In genomic region chr6:24719125-24719931, GRCh38 we compare ENCODE assay signal across 8 cellular contexts. TPM values are rescaled to one million over a fixed set of nuclear protein-coding genes. Genes with fewer than 3 reads are reported as not detected.
DNase-seq lines count a peak whose midpoint lies in the region; ATAC-seq and TF ChIP-seq lines count a peak whose summit lies in the region.

C6orf62 (minus strand) TSS chr6:24719154; CDS start chr6:24718668, 486 bp downstream.

- peak within 1 kb of the TSS; percentile 100 for H3K9ac ChIP-seq in rectal smooth muscle tissue (ENCODE audit: low read length)

- H3K9me3 ChIP-seq in DOHH2 (ENCODE audit: control insufficient read depth, insufficient read depth, low read length) = no peaks in the 10 kb centered on the region
- H3K9me3 ChIP-seq in left ventricle myocardium inferior (replicated peaks) = no peaks in the 10 kb centered on the region

- peak within 1 kb of the TSS; percentile 97 for H3K4me3 Mint-ChIP-seq in activated naive CD8-positive, alpha-beta T cell treated with anti-CD3 and anti-CD28 coated beads, Interleukin-2, amount 50 U/mL, for 24 hours

- H3K4me1 Mint-ChIP-seq in activated naive CD8-positive, alpha-beta T cell treated with anti-CD3 and anti-CD28 coated beads, Interleukin-2, amount 50 U/mL, for 24 hours = peaks cover 62% of the 10 kb centered on the region

- no peaks in the 10 kb centered on the region for H3K27me3 Mint-ChIP-seq in activated naive CD8-positive, alpha-beta T cell treated with anti-CD3 and anti-CD28 coated beads, Interleukin-2, amount 50 U/mL, for 24 hours

- no peaks in the 10 kb centered on the region for H3K9me3 Mint-ChIP-seq in activated naive CD8-positive, alpha-beta T cell treated with anti-CD3 and anti-CD28 coated beads, Interleukin-2, amount 50 U/mL, for 24 hours

- peak within 1 kb of the TSS; percentile 86 for H3K4me2 ChIP-seq in DOHH2 (ENCODE audit: low read length)

- H3K4me1 ChIP-seq in DOHH2 (ENCODE audit: control insufficient read depth, low read length) (peaks cover 52% of the 10 kb centered on the region), left ventricle myocardium inferior (peaks cover 72% of the 10 kb centered on the region), rectal smooth muscle tissue (ENCODE audit: control insufficient read depth, insufficient read depth, low read length) (peaks cover 16% of the 10 kb centered on the region)

- H3K27me3 ChIP-seq in DOHH2 (ENCODE audit: control insufficient read depth, low read length) (no peaks in the 10 kb centered on the region), left ventricle myocardium inferior (ENCODE audit: low read depth) (no peaks in the 10 kb centered on the region), rectal smooth muscle tissue (ENCODE audit: control insufficient read depth, insufficient read depth, low read length) (no peaks in the 10 kb centered on the region)

- H3K79me2 ChIP-seq in DOHH2 (ENCODE audit: control insufficient read depth, low read length) = peaks cover 64% of the 10 kb centered on the region

- peak; percentile 16 for ATAC-seq in HG03045 (IDR thresholded peaks at IDR 0.05; ENCODE audit: unreplicated experiment)
- no peak for ATAC-seq in activated naive CD8-positive, alpha-beta T cell treated with anti-CD3 and anti-CD28 coated beads, Interleukin-2, amount 50 U/mL, for 24 hours
- no peak for ATAC-seq in GM21515 (IDR thresholded peaks at IDR 0.05; ENCODE audit: unreplicated experiment)

- peaks cover 22% of the 10 kb centered on the region for H4K20me1 ChIP-seq in DOHH2 (ENCODE audit: control insufficient read depth, insufficient read depth, low read depth, low read length)

- peak within 1 kb of the TSS; percentile 99 for H3K27ac Mint-ChIP-seq in activated naive CD8-positive, alpha-beta T cell treated with anti-CD3 and anti-CD28 coated beads, Interleukin-2, amount 50 U/mL, for 24 hours

- H3K4me3 ChIP-seq in DOHH2 (ENCODE audit: low read length) (peak within 1 kb of the TSS; percentile 94), left ventricle myocardium inferior (peak within 1 kb of the TSS; percentile 90), rectal smooth muscle tissue (ENCODE audit: low read length) (peak within 1 kb of the TSS; percentile 98)

- H3K27ac ChIP-seq in DOHH2 (ENCODE audit: low read depth, low read length) (no peak within 1 kb of the TSS; the same call in 1 of the 2 replicates), left ventricle myocardium inferior (replicated peaks) (peak within 1 kb of the TSS; percentile 100), rectal smooth muscle tissue (ENCODE audit: low read depth, low read length) (peak within 1 kb of the TSS; percentile 99)

- H3K36me3 Mint-ChIP-seq in activated naive CD8-positive, alpha-beta T cell treated with anti-CD3 and anti-CD28 coated beads, Interleukin-2, amount 50 U/mL, for 24 hours (ENCODE audit: low read depth) = peaks cover 52% of the 10 kb centered on the region

- 0 out of 2 replicates have a peak, but pooled peaks cover 7% of the 10 kb centered on the region for H3F3A ChIP-seq in DOHH2 (ENCODE audit: control insufficient read depth, insufficient read depth)

- H3K36me3 ChIP-seq in DOHH2 (ENCODE audit: control insufficient read depth, low read length) (peaks cover 59% of the 10 kb centered on the region), left ventricle myocardium inferior (peaks cover 28% of the 10 kb centered on the region), rectal smooth muscle tissue (ENCODE audit: control insufficient read depth, insufficient read depth, low read length) (peaks cover 3% of the 10 kb centered on the region)

- no peaks in the 10 kb centered on the region for H3K9me2 ChIP-seq in DOHH2 (replicated peaks; ENCODE audit: control insufficient read depth, low read length)

- peak; percentile 42 for DNase-seq in SKM-1 treated with dmso at 0.1 percent for 144 hours (lab: John Stamatoyannopoulos, UW; ENCODE audit: unreplicated experiment)
- peak; percentile 62 for DNase-seq in activated naive CD8-positive, alpha-beta T cell treated with anti-CD3 and anti-CD28 coated beads, Interleukin-2, amount 50 U/mL, for 24 hours
- no peak for DNase-seq in left ventricle myocardium inferior
- no peak for DNase-seq in NCI-H2227 treated with DMSO at 0.1 percent for 48 hours (lab: John Stamatoyannopoulos, UW)

- TF ChIP-seq CTCF in DOHH2 (IDR thresholded peaks at IDR 0.05; ENCODE audit: low read depth, low read length, poor library complexity, severe bottlenecking) = no peak
- no peak for TF ChIP-seq CTCF in left ventricle myocardium inferior (IDR thresholded peaks at IDR 0.05; ENCODE audit: borderline replicate concordance)

- intact Hi-C loops in left ventricle myocardium inferior (cut with micrococcal nuclease) = no loop called here

RNA-seq across cellular contexts. Expression of gene C6orf62, which starts in this region (rescaled TPM):
- total RNA-seq in left ventricle myocardium inferior = 40.4 TPM

Comparison
In these comparisons a context has a peak if more than half of its experiments do, and no peak if none do; other contexts are left out.
1. DNase-seq: peak in SKM-1 treated with dmso at 0.1 percent for 144 hours (single experiment) and activated naive CD8-positive, alpha-beta T cell treated with anti-CD3 and anti-CD28 coated beads, Interleukin-2, amount 50 U/mL, for 24 hours (single experiment); none in left ventricle myocardium inferior (single experiment) and NCI-H2227 treated with DMSO at 0.1 percent for 48 hours (single experiment).
2. Peak in every context shown above with its lines, with median percentiles within 50 percentile points of each other: H3K4me3 ChIP-seq.